21 cellular contexts compared by ENCODE assay signal in genomic region chr20:22673467-22673866, GRCh38.
DNase-seq lines count a peak whose midpoint lies in the region; ATAC-seq and TF ChIP-seq lines count a peak whose summit lies in the region.
"Had no signal": no experiment of that assay in that cellular context is flagged by ENCODE, and none has a peak within 500 bp of the region (broad histone marks: within the 10 kb centered on the region; RNA-seq: fewer than 3 reads in every experiment).

No MANE protein-coding gene starts in this region.

- no peaks in the 10 kb centered on the region for H3K9me2 ChIP-seq in hepatocyte (replicated peaks; ENCODE audit: insufficient read depth)

- peaks cover 4% of the 10 kb centered on the region for H3K9me3 Mint-ChIP-seq in Calu3 (ENCODE audit: low read depth, unreplicated experiment)

- no peak overlapping the region for H3K4me3 Mint-ChIP-seq in Calu3 (ENCODE audit: low read depth, unreplicated experiment)
- H3K4me3 Mint-ChIP-seq: CD14-positive monocyte; CD4-positive, alpha-beta T cell; CD8-positive, alpha-beta memory T cell had no signal

- no peaks in the 10 kb centered on the region for H3K4me1 ChIP-seq in body of pancreas
- H3K4me1 ChIP-seq in hepatocyte (ENCODE audit: insufficient read depth) = no peaks in the 10 kb centered on the region
- peaks cover 0 to 7% (median 0%) of the 10 kb centered on the region in 4 donors for H3K4me1 ChIP-seq in stomach
- H3K4me1 ChIP-seq: A549, BE2C had no signal

- DNase-seq in NCI-H146 treated with DMSO at 0.1 percent for 48 hours (lab: John Stamatoyannopoulos, UW; ENCODE audit: unreplicated experiment) (peak; percentile 94), body of pancreas (peak in 3 of 4 donors; percentile 34 to 44 (median 38)), hepatocyte (ENCODE audit: low spot score) (peak; percentile 24), stomach (peak; percentile 45), Calu3 (no peak)
- DNase-seq in stimulated activated CD4-positive, alpha-beta T cell treated with anti-CD3 and anti-CD28 coated beads, Interleukin-2, amount 100 ng/mL, for 24 hours = no peak
- DNase-seq: 8988T; ACHN; AML-193; BE2C; CD4-positive, alpha-beta T cell; CD8-positive, alpha-beta memory T cell; DMS153; DND-41; GOT3; H7; HCEC 1CT had no signal

- H3K36me3 Mint-ChIP-seq in Calu3 (ENCODE audit: insufficient read depth, unreplicated experiment) = no peaks in the 10 kb centered on the region
- H3K36me3 Mint-ChIP-seq: CD14-positive monocyte; CD8-positive, alpha-beta memory T cell had no signal

- H3K4me2 ChIP-seq in hepatocyte = no peak overlapping the region
- H3K4me2 ChIP-seq: A549; BLaER1 treated with 17β-estradiol and CSF1 and Interleukin-3, amounts not matched to agents 10 nM and 100 nM had no signal

- no peak overlapping the region for H3K27ac ChIP-seq in body of pancreas
- H3K27ac ChIP-seq in hepatocyte = no peak overlapping the region
- H3K27ac ChIP-seq in stomach = no peak overlapping the region
- H3K27ac ChIP-seq: A549; BLaER1 treated with 17β-estradiol and CSF1 and Interleukin-3, amounts not matched to agents 10 nM and 100 nM had no signal

- no peaks in the 10 kb centered on the region for H3K79me2 ChIP-seq in hepatocyte

- H4K20me1 ChIP-seq in hepatocyte (ENCODE audit: insufficient read depth, poor library complexity, severe bottlenecking) = no peaks in the 10 kb centered on the region

- WGBS in body of pancreas, 2 donors = 15 to 23% methylated on average over 6 of the region's 6 CpGs
- 36% methylated on average over 6 of the region's 6 CpGs for WGBS in hepatocyte (ENCODE audit: low lambda C conversion rate, missing lambda C conversion rate)
- WGBS in stomach, 5 donors = 22 to 43% (median 42%) methylated on average over 6 of the region's 6 CpGs

- no peaks in the 10 kb centered on the region for H3K27me3 Mint-ChIP-seq in Calu3 (ENCODE audit: unreplicated experiment)

- H3K4me1 Mint-ChIP-seq in Calu3 (ENCODE audit: low read depth, unreplicated experiment) = no peaks in the 10 kb centered on the region
- H3K4me1 Mint-ChIP-seq: CD8-positive, alpha-beta memory T cell had no signal

- H3K36me3 ChIP-seq in body of pancreas (replicated peaks in 1 of 2; ENCODE audit: insufficient read depth in 1 of 2, low read depth in 2 of 2) = no peaks in the 10 kb centered on the region
- no peaks in the 10 kb centered on the region for H3K36me3 ChIP-seq in hepatocyte (replicated peaks; ENCODE audit: insufficient read depth, low read depth)
- H3K36me3 ChIP-seq in stomach = no peaks in the 10 kb centered on the region
- H3K36me3 ChIP-seq: BE2C had no signal

- CTCF ChIA-PET in Calu3 (lab: Charles Lee) = no interaction called here

- H2AFZ ChIP-seq in hepatocyte = no peak overlapping the region

- H3K27me3 ChIP-seq in body of pancreas (no peaks in the 10 kb centered on the region), hepatocyte (no peaks in the 10 kb centered on the region), stomach (peaks cover 0 to 11% (median 0%) of the 10 kb centered on the region in 3 donors)
- H3K27me3 ChIP-seq: BE2C; BLaER1 treated with 17β-estradiol and CSF1 and Interleukin-3, amounts not matched to agents 10 nM and 100 nM had no signal

- intact Hi-C loops in body of pancreas (cut with DNase I) = no loop called here
- intact Hi-C loops in stomach (cut with DNase I; ENCODE audit: low total_unique reads) = no loop called here
- intact Hi-C loops in Calu3 (cut with micrococcal nuclease; ENCODE audit: unreplicated experiment) = no loop called here

- TF ChIP-seq POLR2A in body of pancreas (IDR thresholded peaks at IDR 0.05) (no peak), stomach (IDR thresholded peaks at IDR 0.05) (no peak)

- H3K27ac Mint-ChIP-seq in Calu3 (ENCODE audit: unreplicated experiment) = no peak overlapping the region
- H3K27ac Mint-ChIP-seq: CD14-positive monocyte; CD4-positive, alpha-beta T cell; CD8-positive, alpha-beta memory T cell had no signal

- ATAC-seq in body of pancreas (peak; percentile 58), GM18868 (IDR thresholded peaks at IDR 0.05; ENCODE audit: unreplicated experiment) (no peak)
- ATAC-seq: A549 had no signal

- BruUV-seq in Calu3 (replicated peaks; lab: Mats Ljungman, UMichigan) = no TSS peak

- H3K4me3 ChIP-seq in body of pancreas (no peak overlapping the region), hepatocyte (no peak overlapping the region), stomach (no peak overlapping the region)
- H3K4me3 ChIP-seq: A549; BLaER1 treated with 17β-estradiol and CSF1 and Interleukin-3, amounts not matched to agents 10 nM and 100 nM had no signal

- no peak for TF ChIP-seq EP300 in stomach (IDR thresholded peaks at IDR 0.05)

- TF ChIP-seq CTCF in body of pancreas (IDR thresholded peaks at IDR 0.05) (no peak), hepatocyte (IDR thresholded peaks at IDR 0.05; ENCODE audit: poor library complexity) (no peak), stomach (IDR thresholded peaks at IDR 0.05) (no peak), Calu3 (IDR thresholded peaks at IDR 0.05; ENCODE audit: unreplicated experiment) (no peak)

- H3K9me3 ChIP-seq in body of pancreas (no peaks in the 10 kb centered on the region), hepatocyte (ENCODE audit: low read depth) (no peaks in the 10 kb centered on the region), stomach (peaks cover 0 to 10% (median 4%) of the 10 kb centered on the region in 4 donors)
- H3K9me3 ChIP-seq: BE2C had no signal

Comparison
In these comparisons a context has a peak if more than half of its experiments do, and no peak if none do; other contexts are left out.
1. DNase-seq: peak in NCI-H146 treated with DMSO at 0.1 percent for 48 hours (single experiment), body of pancreas (3 of 4), hepatocyte (single experiment) and stomach (single experiment); none in Calu3 (single experiment) and stimulated activated CD4-positive, alpha-beta T cell treated with anti-CD3 and anti-CD28 coated beads, Interleukin-2, amount 100 ng/mL, for 24 hours (0 of 2).